13 cellular contexts compared by ENCODE assay signal in the genomic region with DNA sequence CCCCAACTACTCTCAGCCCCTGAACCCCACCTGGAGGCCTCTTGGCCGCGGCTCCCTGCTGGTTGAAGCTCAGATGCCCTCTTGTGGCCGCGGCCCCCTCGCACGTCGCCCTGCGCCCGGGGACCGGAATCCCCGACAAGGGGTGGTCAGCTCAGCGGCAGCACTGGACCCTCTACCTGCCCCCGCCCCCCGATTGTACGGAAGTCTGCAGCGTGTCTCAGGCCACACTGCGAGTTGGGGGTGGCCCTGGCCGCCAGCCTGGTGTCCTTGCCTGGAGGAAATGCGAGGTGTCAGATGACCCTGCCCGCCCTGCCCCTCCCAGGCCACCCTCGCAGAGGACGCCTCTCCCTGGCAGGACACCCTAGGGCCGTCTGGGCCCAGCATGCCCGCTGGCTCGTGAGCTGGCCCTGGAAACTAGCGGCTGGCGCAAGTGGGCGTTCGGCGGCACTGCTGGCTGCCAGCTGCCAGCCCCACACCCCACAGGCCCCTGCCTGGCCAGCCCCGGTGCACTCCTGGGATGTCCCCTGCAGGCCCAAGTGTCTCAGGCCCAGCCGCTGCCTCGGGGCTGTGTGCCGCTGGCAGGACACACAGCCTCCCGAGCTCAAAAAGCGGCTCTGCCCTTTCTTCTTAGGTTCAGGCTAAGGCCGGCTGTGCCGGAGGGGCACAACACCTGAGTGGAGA.
DNase-seq lines count a peak whose midpoint lies in the region; ATAC-seq and TF ChIP-seq lines count a peak whose summit lies in the region.
"Had no signal": no experiment of that assay in that cellular context is flagged by ENCODE, and none has a peak within 500 bp of the region (broad histone marks: within the 10 kb centered on the region; RNA-seq: fewer than 3 reads in every experiment).

No MANE protein-coding gene starts in this region.

- H3K9me3 Mint-ChIP-seq in chondrocyte (ENCODE audit: low read depth) = no peaks in the 10 kb centered on the region
- no peaks in the 10 kb centered on the region for H3K9me3 Mint-ChIP-seq in CD4-positive, alpha-beta memory T cell
- H3K9me3 Mint-ChIP-seq: activated CD4-positive, alpha-beta T cell treated with anti-CD3 and anti-CD28 coated beads, Interleukin-2, amount 10 ng/mL, durations not matched to agents 7 days and 5 days had no signal

- no peak overlapping the region for H3K4me3 Mint-ChIP-seq in chondrocyte (ENCODE audit: unreplicated experiment)
- H3K4me3 Mint-ChIP-seq in CD4-positive, alpha-beta memory T cell = no peak overlapping the region
- H3K4me3 Mint-ChIP-seq: activated CD4-positive, alpha-beta T cell treated with anti-CD3 and anti-CD28 coated beads, Interleukin-2, amount 10 ng/mL, durations not matched to agents 7 days and 5 days; B cell had no signal

- H3K9me3 ChIP-seq in right lobe of liver = no peaks in the 10 kb centered on the region
- H3K9me3 ChIP-seq in CD4-positive, alpha-beta memory T cell (ENCODE audit: control insufficient read depth in 1 of 2, low read length in 2 of 2) = no peaks in the 10 kb centered on the region

- H3K27ac Mint-ChIP-seq in chondrocyte (ENCODE audit: unreplicated experiment) = no peak overlapping the region
- no peak overlapping the region for H3K27ac Mint-ChIP-seq in CD4-positive, alpha-beta memory T cell
- H3K27ac Mint-ChIP-seq: activated CD4-positive, alpha-beta T cell treated with anti-CD3 and anti-CD28 coated beads, Interleukin-2, amount 10 ng/mL, durations not matched to agents 7 days and 5 days; B cell had no signal

- no peak overlapping the region for H3K4me3 ChIP-seq in AG04449 (ENCODE audit: low read depth, low read length)
- no peak overlapping the region for H3K4me3 ChIP-seq in H7 (ENCODE audit: insufficient read depth, low read depth, low read length)
- H3K4me3 ChIP-seq in right lobe of liver = no peak overlapping the region
- H3K4me3 ChIP-seq in CD4-positive, alpha-beta memory T cell (ENCODE audit: low read length in 2 of 2) = no peak overlapping the region

- no peaks in the 10 kb centered on the region for H3K4me1 ChIP-seq in right lobe of liver
- no peaks in the 10 kb centered on the region for H3K4me1 ChIP-seq in CD4-positive, alpha-beta memory T cell (ENCODE audit: insufficient read depth, low read length)

- no peaks in the 10 kb centered on the region for H3K27me3 ChIP-seq in H7 (ENCODE audit: control insufficient read depth, insufficient read depth, low read length)
- H3K27me3 ChIP-seq in right lobe of liver = no peaks in the 10 kb centered on the region
- no peaks in the 10 kb centered on the region for H3K27me3 ChIP-seq in CD4-positive, alpha-beta memory T cell (ENCODE audit: insufficient read depth, low read length)

- H3K36me3 ChIP-seq in H7 (replicated peaks; ENCODE audit: control insufficient read depth, insufficient read depth, low read length) (no peaks in the 10 kb centered on the region; the same call in 1 of the 2 replicates), right lobe of liver (no peaks in the 10 kb centered on the region)
- H3K36me3 ChIP-seq in CD4-positive, alpha-beta memory T cell (ENCODE audit: insufficient read depth, low read length) = no peaks in the 10 kb centered on the region

- peak; percentile 25 to 57 (median 34) for ATAC-seq in right lobe of liver

- H3K36me3 Mint-ChIP-seq in chondrocyte (ENCODE audit: low read depth) = no peaks in the 10 kb centered on the region
- H3K36me3 Mint-ChIP-seq in CD4-positive, alpha-beta memory T cell = no peaks in the 10 kb centered on the region

- CTCF ChIA-PET in AG04449 (lab: Yijun Ruan, JAX) = interaction anchor here (0.8 to 16.2 kb wide), 8 partner anchors 10 to 155 kb away, joined by 3 to 365 read pairs (median 4); no protein-coding TSS in a partner anchor
- CTCF ChIA-PET in CD4-positive, alpha-beta memory T cell (lab: Charles Lee; ENCODE audit: partially characterized antibody) = no interaction called here

- H3K4me1 Mint-ChIP-seq in chondrocyte (ENCODE audit: low read depth) = peaks cover 9% of the 10 kb centered on the region
- H3K4me1 Mint-ChIP-seq in CD4-positive, alpha-beta memory T cell = no peaks in the 10 kb centered on the region
- H3K4me1 Mint-ChIP-seq: activated CD4-positive, alpha-beta T cell treated with anti-CD3 and anti-CD28 coated beads, Interleukin-2, amount 10 ng/mL, durations not matched to agents 7 days and 5 days; B cell had no signal

- no peak for DNase-seq in AG04449 (ENCODE audit: low read depth, low spot score)
- DNase-seq in H7 = peak; percentile 93
- DNase-seq in chondrocyte (ENCODE audit: low spot score) = no peak
- DNase-seq in right lobe of liver = peak in 2 of 3 donors; percentile 36 to 68
- DNase-seq in NCI-H187 treated with DMSO at 0.1 percent for 48 hours (lab: John Stamatoyannopoulos, UW) = no peak
- no peak for DNase-seq in cerebellum (ENCODE audit: low spot score)
- no peak for DNase-seq in NK-92 (lab: John Stamatoyannopoulos, UW; ENCODE audit: unreplicated experiment)
- no peak for DNase-seq in CD4-positive, alpha-beta memory T cell
- DNase-seq: activated CD4-positive, alpha-beta T cell treated with anti-CD3 and anti-CD28 coated beads, Interleukin-2, amount 10 ng/mL, durations not matched to agents 7 days and 5 days; amniotic stem cell; NCI-H146; SHP77 treated with DMSO at 0.1 percent for 48 hours had no signal

- H3K27me3 Mint-ChIP-seq in chondrocyte (ENCODE audit: low read depth) = peaks cover 3% of the 10 kb centered on the region
- H3K27me3 Mint-ChIP-seq in CD4-positive, alpha-beta memory T cell = peaks cover 0 to 7% of the 10 kb centered on the region in 2 donors
- H3K27me3 Mint-ChIP-seq: activated CD4-positive, alpha-beta T cell treated with anti-CD3 and anti-CD28 coated beads, Interleukin-2, amount 10 ng/mL, durations not matched to agents 7 days and 5 days had no signal

- POLR2A ChIA-PET in AG04449 (lab: Yijun Ruan, JAX) = no interaction called here
- POLR2A ChIA-PET in CD4-positive, alpha-beta memory T cell (lab: Charles Lee; ENCODE audit: partially characterized antibody) = no interaction called here

- TF ChIP-seq CTCF in AG04449 (IDR thresholded peaks at IDR 0.05; ENCODE audit: insufficient read depth, low read length, missing control alignments) (peak; percentile 37), chondrocyte (IDR thresholded peaks at IDR 0.05) (peak; percentile 39), right lobe of liver (IDR thresholded peaks at IDR 0.05) (peak in 3 of 4 donors; percentile 9 to 13 (median 11))

- 81% methylated on average over 5 of the region's 38 CpGs for WGBS in right lobe of liver (ENCODE audit: insufficient coverage, low coverage, low lambda C conversion rate, missing lambda C conversion rate)

- H3K27ac ChIP-seq in right lobe of liver = no peak overlapping the region
- no peak overlapping the region for H3K27ac ChIP-seq in CD4-positive, alpha-beta memory T cell (ENCODE audit: low read depth, low read length)

- TF ChIP-seq POLR2A in right lobe of liver (IDR thresholded peaks at IDR 0.05) = no peak

- intact Hi-C loops in right lobe of liver (cut with DNase I) = no loop called here
- intact Hi-C loops in CD4-positive, alpha-beta memory T cell (cut with micrococcal nuclease) = no loop called here

Comparison
In these comparisons a context has a peak if more than half of its experiments do, and no peak if none do; other contexts are left out.
1. DNase-seq: peak in H7 (single experiment) and right lobe of liver (2 of 3); none in AG04449 (single experiment), chondrocyte (single experiment), NCI-H187 treated with DMSO at 0.1 percent for 48 hours (single experiment), cerebellum (single experiment), NK-92 (single experiment) and CD4-positive, alpha-beta memory T cell (0 of 5).
2. Peak in every context shown above with its lines, with median percentiles within 50 percentile points of each other: CTCF ChIP-seq.